In genomic region chr11:13043912-13044628, GRCh38 we compare ENCODE assay signal across 17 cellular contexts. TPM values are rescaled to one million over a fixed set of nuclear protein-coding genes. Genes with fewer than 3 reads are reported as not detected.
"Had no signal": no experiment of that assay in that cellular context is flagged by ENCODE, and none has a peak within 500 bp of the region (broad histone marks: within the 10 kb centered on the region; RNA-seq: fewer than 3 reads in every experiment).

No MANE protein-coding gene starts in this region.

- H3K4me3 ChIP-seq: cardiac muscle cell, smooth muscle cell, suprapubic skin, vagina had no signal

- DNase-seq: activated CD4-positive, alpha-beta T cell treated with anti-CD3 and anti-CD28 coated beads for 36 hours; activated CD8-positive, alpha-beta T cell treated with anti-CD3 and anti-CD28 coated beads for 36 hours; activated naive CD4-positive, alpha-beta T cell treated with Interleukin-2 at 50 U/mL for 16 hours; activated naive CD8-positive, alpha-beta T cell treated with anti-CD3 and anti-CD28 coated beads, Interleukin-2, amount 10 ng/mL, durations not matched to agents 7 days and 5 days; activated T-cell treated with anti-CD3 and anti-CD28 coated beads, Interleukin-2, amount 50 U/mL, for 24 hours; amygdala; endodermal cell; hypothalamus; stimulated activated CD4-positive, alpha-beta T cell treated with anti-CD3 and anti-CD28 coated beads, Interleukin-4, amount 100 ng/mL, for 1 hour; stimulated activated naive CD8-positive, alpha-beta T cell treated with anti-CD3 and anti-CD28 coated beads, Interleukin-15, amount 100 ng/mL, for 72 hours; trophoblast cell had no signal

- H3K27me3 ChIP-seq: cardiac muscle cell, suprapubic skin, vagina had no signal

- H3K27ac ChIP-seq: cardiac muscle cell, suprapubic skin, vagina had no signal

- H3K36me3 ChIP-seq: cardiac muscle cell, suprapubic skin, vagina had no signal

- H3K9me3 ChIP-seq: suprapubic skin, vagina had no signal

- H3K4me2 ChIP-seq: smooth muscle cell had no signal

- H3K4me1 ChIP-seq: suprapubic skin, vagina had no signal

RNA-seq across cellular contexts. Expression of gene RASSF10, which starts 35.0 kb away (rescaled TPM):
- total RNA-seq: activated CD4-positive, alpha-beta T cell treated with anti-CD3 and anti-CD28 coated beads for 36 hours; activated CD8-positive, alpha-beta T cell treated with anti-CD3 and anti-CD28 coated beads for 36 hours; activated naive CD8-positive, alpha-beta T cell treated with anti-CD3 and anti-CD28 coated beads, Interleukin-2, amount 10 ng/mL, durations not matched to agents 7 days and 5 days; activated T-helper 2 cell treated with anti-CD3 and anti-CD28 coated beads, Interferon-gamma antibody, Interleukin-2, Interleukin-4, amounts not matched to agents 10 μg/mL and 5 μg/mL and 100 μg/mL, durations not matched to agents 14 hours and 24 hours and 36 hours; left lobe of liver had no signal
